8 cellular contexts compared by ENCODE assay signal in the genomic region with DNA sequence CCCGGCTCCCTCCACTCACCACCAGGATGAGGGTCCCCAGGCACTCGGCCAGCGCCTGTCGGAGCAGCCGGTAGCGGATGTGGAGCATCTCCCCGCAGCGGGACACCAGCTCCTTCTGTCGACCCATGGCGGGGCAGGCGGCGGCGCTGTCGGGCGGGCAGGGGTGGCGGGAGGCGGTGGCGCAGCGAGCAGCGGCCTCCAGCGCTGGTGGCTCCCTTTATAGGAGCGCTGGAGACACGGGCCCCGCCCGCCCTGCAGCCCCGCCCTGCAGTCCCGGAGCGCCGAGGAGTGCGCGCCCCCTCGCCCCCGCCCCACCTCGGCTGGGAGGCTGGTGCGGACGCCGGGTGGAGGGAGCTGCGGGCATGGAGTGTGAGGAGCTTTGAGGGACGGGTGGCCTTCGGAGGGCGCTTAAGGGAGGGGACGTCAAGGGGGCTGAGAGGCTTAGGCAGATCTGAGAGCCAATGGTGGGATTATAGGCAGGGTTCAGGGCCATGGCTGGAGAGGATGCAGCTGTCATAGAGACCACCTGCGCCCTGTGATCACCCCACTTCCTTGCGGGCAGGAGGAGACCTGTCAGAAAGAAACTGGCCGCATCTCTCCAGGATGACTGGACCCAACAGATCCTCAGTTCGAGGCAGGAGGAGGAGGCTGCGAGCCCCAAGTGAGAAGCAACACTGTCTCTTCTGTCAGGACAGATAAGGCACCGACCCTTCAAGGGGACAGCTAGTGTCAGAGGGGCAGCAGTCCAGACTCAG. TPM values are rescaled to one million over a fixed set of nuclear protein-coding genes. Genes with fewer than 3 reads are reported as not detected.
DNase-seq lines count a peak whose midpoint lies in the region; ATAC-seq and TF ChIP-seq lines count a peak whose summit lies in the region.

AQP3 (minus strand) TSS at position 190 of the 755 bp plus-strand sequence; CDS start at position 127, 63 bp downstream.

- H3K36me3 ChIP-seq in HEK293 (ENCODE audit: control insufficient read depth in 2 of 2, insufficient read depth in 1 of 2, low read length in 2 of 2) (no peaks in the 10 kb centered on the region), fibroblast of lung (ENCODE audit: control insufficient read depth, insufficient read depth, low read length) (no peaks in the 10 kb centered on the region), testis (ENCODE audit: low read depth, missing control alignments) (no peaks in the 10 kb centered on the region)

- peak within 1 kb of the TSS; percentile 46 for H3K4me3 ChIP-seq in HEK293 (ENCODE audit: low read depth, low read length)
- H3K4me3 ChIP-seq in fibroblast of lung (replicated peaks in 1 of 4; ENCODE audit: control extremely low read depth in 1 of 4, insufficient read depth in 1 of 4, low read depth in 3 of 4, low read length in 4 of 4) = peak within 1 kb of the TSS; percentile 23 to 64 (median 50)
- H3K4me3 ChIP-seq in testis = peak within 1 kb of the TSS; percentile 45 to 56

- TF ChIP-seq POLR2A in testis (IDR thresholded peaks at IDR 0.05) = no peak

- peaks cover 65% of the 10 kb centered on the region for H3K4me1 Mint-ChIP-seq in activated T-cell treated with anti-CD3 and anti-CD28 coated beads, Interleukin-2, amount 50 U/mL, for 24 hours (ENCODE audit: low read depth)
- H3K4me1 Mint-ChIP-seq in natural killer cell treated with Interleukin-12 subunit alpha and Interleukin-12 subunit beta and Interleukin-15 and Interleukin-18, amount 100 ng/mL, for 72 hours (ENCODE audit: low read depth in 2 of 2) = peaks cover 28 to 35% of the 10 kb centered on the region in 2 donors

- H3K4me2 ChIP-seq in fibroblast of lung (ENCODE audit: extremely low read depth, insufficient read depth, low read length) = peak within 1 kb of the TSS; percentile 88

- 2 to 3% methylated on average over 27 to 33 of the region's 48 CpGs for WGBS in testis, 2 donors

- no peaks in the 10 kb centered on the region for H3K27me3 Mint-ChIP-seq in activated T-cell treated with anti-CD3 and anti-CD28 coated beads, Interleukin-2, amount 50 U/mL, for 24 hours
- H3K27me3 Mint-ChIP-seq in natural killer cell treated with Interleukin-12 subunit alpha and Interleukin-12 subunit beta and Interleukin-15 and Interleukin-18, amount 100 ng/mL, for 72 hours = no peaks in the 10 kb centered on the region

- peak within 1 kb of the TSS; percentile 38 for H2AFZ ChIP-seq in fibroblast of lung (ENCODE audit: low read length)

- H3K79me2 ChIP-seq in fibroblast of lung (ENCODE audit: control insufficient read depth, insufficient read depth, low read length) = no peaks in the 10 kb centered on the region

- POLR2A ChIA-PET in HEK293 (lab: Yijun Ruan, JAX) = interaction anchor here (0.6 to 2.4 kb wide), 8 partner anchors 11 to 189 kb away, joined by 3 to 11 read pairs (median 6); partner anchors contain the start of genes ANKRD18B, NFX1 and NOL6

- peak within 1 kb of the TSS; percentile 95 for H3K27ac Mint-ChIP-seq in activated T-cell treated with anti-CD3 and anti-CD28 coated beads, Interleukin-2, amount 50 U/mL, for 24 hours
- H3K27ac Mint-ChIP-seq in natural killer cell treated with Interleukin-12 subunit alpha and Interleukin-12 subunit beta and Interleukin-15 and Interleukin-18, amount 100 ng/mL, for 72 hours = peak within 1 kb of the TSS; percentile 84 to 94

- no peak within 1 kb of the TSS for H3K9ac ChIP-seq in fibroblast of lung (ENCODE audit: insufficient read depth, low read length)

- H3K9me3 ChIP-seq in HEK293 (ENCODE audit: control insufficient read depth, insufficient read depth, low read depth, low read length) (no peaks in the 10 kb centered on the region), fibroblast of lung (ENCODE audit: control insufficient read depth, insufficient read depth, low read depth, low read length) (no peaks in the 10 kb centered on the region), testis (no peaks in the 10 kb centered on the region)

- intact Hi-C loops in testis (cut with DNase I; ENCODE audit: low total_unique reads) = no loop called here

- no peaks in the 10 kb centered on the region for H3K9me3 Mint-ChIP-seq in activated T-cell treated with anti-CD3 and anti-CD28 coated beads, Interleukin-2, amount 50 U/mL, for 24 hours
- no peaks in the 10 kb centered on the region for H3K9me3 Mint-ChIP-seq in natural killer cell treated with Interleukin-12 subunit alpha and Interleukin-12 subunit beta and Interleukin-15 and Interleukin-18, amount 100 ng/mL, for 72 hours

- CTCF ChIA-PET in HEK293 (lab: Yijun Ruan, JAX) = interaction anchor here (0.6 to 14.8 kb wide), 12 partner anchors 9 to 352 kb away, joined by 3 to 176 read pairs (median 7); partner anchors contain the start of gene NOL6

- H4K20me1 ChIP-seq in fibroblast of lung (ENCODE audit: control insufficient read depth, extremely low read depth, insufficient read depth, low read length) = no peaks in the 10 kb centered on the region

- H3K36me3 Mint-ChIP-seq in activated T-cell treated with anti-CD3 and anti-CD28 coated beads, Interleukin-2, amount 50 U/mL, for 24 hours (ENCODE audit: low read depth) = peaks cover 9% of the 10 kb centered on the region
- H3K36me3 Mint-ChIP-seq in natural killer cell treated with Interleukin-12 subunit alpha and Interleukin-12 subunit beta and Interleukin-15 and Interleukin-18, amount 100 ng/mL, for 72 hours = no peaks in the 10 kb centered on the region

- H3K4me1 ChIP-seq in HEK293 (ENCODE audit: control insufficient read depth, insufficient read depth, low read length) (no peaks in the 10 kb centered on the region; the same call in 1 of the 2 replicates), fibroblast of lung (ENCODE audit: control insufficient read depth, extremely low read depth, insufficient read depth, low read length) (peaks cover 4% of the 10 kb centered on the region), testis (peaks cover 11% of the 10 kb centered on the region)

- peak; percentile 59 for TF ChIP-seq CTCF in HEK293 (tag by site-specific recombination; IDR thresholded peaks at IDR 0.05)
- TF ChIP-seq CTCF in fibroblast of lung (conservative IDR thresholded peaks at IDR 0.05 in 1 of 2, IDR thresholded peaks at IDR 0.05 in 1 of 2; ENCODE audit: low read depth in 1 of 2, low read length in 2 of 2) = peak; percentile 12 to 14
- TF ChIP-seq CTCF in testis (IDR thresholded peaks at IDR 0.05) = peak; percentile 8 to 20 (median 14)

- DNase-seq in DMS 273 (lab: John Stamatoyannopoulos, UW; ENCODE audit: unreplicated experiment) (peak; percentile 93), NCI-H82 (lab: John Stamatoyannopoulos, UW) (peak; percentile 84), fibroblast of lung (ENCODE audit: low read depth in 2 of 2) (peak; percentile 33 to 49), testis (peak; percentile 66)
- peak; percentile 80 for DNase-seq in activated T-cell treated with anti-CD3 and anti-CD28 coated beads, Interleukin-2, amount 50 U/mL, for 24 hours
- DNase-seq in natural killer cell treated with Interleukin-12 subunit alpha and Interleukin-12 subunit beta and Interleukin-15 and Interleukin-18, amount 100 ng/mL, for 72 hours (ENCODE audit: low spot score) = peak; percentile 72

- H3K27me3 ChIP-seq in fibroblast of lung (ENCODE audit: control insufficient read depth, insufficient read depth, low read length) (peaks cover 2% of the 10 kb centered on the region), testis (no peaks in the 10 kb centered on the region)

- ATAC-seq in natural killer cell treated with Interleukin-12 subunit alpha and Interleukin-12 subunit beta and Interleukin-15 and Interleukin-18, amount 100 ng/mL, for 72 hours = peak; percentile 63 to 65
- no peak for ATAC-seq in GM21390 (IDR thresholded peaks at IDR 0.05; ENCODE audit: unreplicated experiment)

- peak within 1 kb of the TSS; percentile 84 for H3K4me3 Mint-ChIP-seq in activated T-cell treated with anti-CD3 and anti-CD28 coated beads, Interleukin-2, amount 50 U/mL, for 24 hours
- H3K4me3 Mint-ChIP-seq in natural killer cell treated with Interleukin-12 subunit alpha and Interleukin-12 subunit beta and Interleukin-15 and Interleukin-18, amount 100 ng/mL, for 72 hours = peak within 1 kb of the TSS; percentile 92

- H3K27ac ChIP-seq in HEK293 (ENCODE audit: extremely low read depth, low read depth, low read length) (no peak within 1 kb of the TSS; the same call in 1 of the 2 replicates), fibroblast of lung (ENCODE audit: insufficient read depth, low read length) (no peak within 1 kb of the TSS), testis (no peak within 1 kb of the TSS)

TF ChIP-seq in HEK293, 187 proteins besides CTCF, POLR2A, EP300 and RAD21 (continues in another document):
- TF ChIP-seq ZNF792 (tag by site-specific recombination; IDR thresholded peaks at IDR 0.05) (no peak), ZNF24 (tag by site-specific recombination; IDR thresholded peaks at IDR 0.05) (no peak), KLF7 (tag by site-specific recombination; IDR thresholded peaks at IDR 0.05; ENCODE audit: borderline replicate concordance) (no peak), IKZF3 (tag by site-specific recombination; IDR thresholded peaks at IDR 0.05) (no peak), ZNF394 (tag by site-specific recombination; IDR thresholded peaks at IDR 0.05; ENCODE audit: borderline replicate concordance) (peak; percentile 36; the same call in 1 of the 2 replicates), ZNF423 (tag by site-specific recombination; IDR thresholded peaks at IDR 0.05) (no peak), KLF16 (tag by site-specific recombination; IDR thresholded peaks at IDR 0.05) (no peak), AEBP2 (tag by site-specific recombination; IDR thresholded peaks at IDR 0.05; ENCODE audit: borderline replicate concordance) (no peak), GLIS2 (tag by site-specific recombination; IDR thresholded peaks at IDR 0.05) (peak; percentile 21; the same call in 1 of the 2 replicates), OSR2 (tag by site-specific recombination; IDR thresholded peaks at IDR 0.05) (0 out of 2 replicates have a peak, but pooled peaks have one; percentile 20)

RNA-seq across cellular contexts. Expression of gene AQP3, which starts in this region (rescaled TPM):
- total RNA-seq in fibroblast of lung (9.0 and 16.2 TPM in 2 replicates), testis (1 to 10 TPM; 4.6 to 9.0 TPM)
- polyA plus RNA-seq in fibroblast of lung (3.2 and 4.4 TPM in 2 replicates), testis (ENCODE audit: insufficient read depth, low read depth, low replicate concordance) (6.3 TPM)
- polyA plus RNA-seq in fibroblast of lung (2012) = 4.4 and 5.9 TPM in 2 replicates
- 5.2 and 7.7 TPM in 2 replicates for polyA minus RNA-seq in fibroblast of lung (ENCODE audit: low replicate concordance)
- total RNA-seq in natural killer cell treated with Interleukin-12 subunit alpha and Interleukin-12 subunit beta and Interleukin-15 and Interleukin-18, amount 100 ng/mL, for 72 hours = 1 to 10 TPM; 1.4 to 1.9 TPM

Comparison
In these comparisons a context has a peak if more than half of its experiments do, and no peak if none do; other contexts are left out.
1. DNase-seq: peak in every context shown above with its lines; median percentile 93 in DMS 273; 84 in NCI-H82; 80 in activated T-cell treated with anti-CD3 and anti-CD28 coated beads, Interleukin-2, amount 50 U/mL, for 24 hours; 72 in natural killer cell treated with Interleukin-12 subunit alpha and Interleukin-12 subunit beta and Interleukin-15 and Interleukin-18, amount 100 ng/mL, for 72 hours; 66 in testis; 41 in fibroblast of lung.